In the genomic region with DNA sequence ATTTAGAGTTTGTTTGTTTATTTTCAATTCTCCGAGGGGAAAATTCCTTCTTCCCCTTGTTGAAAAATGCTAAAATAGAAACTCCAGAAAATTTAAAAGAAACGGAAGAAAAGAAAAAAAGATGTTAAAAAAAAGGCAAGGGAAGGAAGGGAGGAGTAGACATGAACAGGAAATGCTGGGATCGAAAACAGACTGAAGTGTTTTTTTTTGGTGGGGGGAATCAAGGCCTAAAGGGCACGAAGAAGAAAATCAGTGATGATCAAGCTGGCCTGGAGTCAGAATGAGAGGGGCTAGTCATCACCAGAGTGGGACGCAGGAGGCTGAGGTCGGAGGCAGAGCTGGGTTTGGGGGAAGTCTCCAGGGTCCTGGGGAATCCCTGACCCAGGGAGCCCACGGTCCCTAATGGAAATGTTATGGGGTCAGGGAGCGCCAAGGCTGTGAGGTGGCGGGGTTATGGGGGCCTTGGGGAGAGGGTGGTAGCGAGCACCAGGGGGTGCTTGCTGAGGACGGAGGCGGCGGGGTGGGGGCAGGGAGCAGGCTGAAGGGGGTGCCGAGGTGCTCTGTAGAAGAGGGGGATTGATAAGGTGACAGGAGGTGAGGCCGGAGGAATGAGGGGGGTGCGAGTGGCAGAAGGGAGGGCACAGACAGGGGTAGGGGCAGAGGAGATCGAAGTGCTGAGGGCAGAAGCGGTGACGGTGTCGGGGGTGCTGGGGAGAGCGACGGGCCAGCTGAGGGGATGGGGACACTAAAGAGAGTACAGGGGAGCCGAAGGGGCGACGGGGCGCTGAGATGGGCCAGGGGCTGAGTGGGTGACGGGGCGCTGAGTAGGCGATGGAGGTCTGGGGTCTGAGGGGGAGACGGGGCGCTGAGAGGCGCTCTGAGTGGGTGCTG, we compare ENCODE assay signal across 8 cellular contexts. TPM values are rescaled to one million over a fixed set of nuclear protein-coding genes. Genes with fewer than 3 reads are reported as not detected.
DNase-seq lines count a peak whose midpoint lies in the region; FAIRE-seq and TF ChIP-seq lines count a peak whose summit lies in the region.

No MANE protein-coding gene starts in this region.

- H2AK5ac ChIP-seq in H1 (ENCODE audit: low read depth, low read length) = no peak overlapping the region

- H2BK20ac ChIP-seq in H1 (ENCODE audit: low read length) = no peak overlapping the region

- H4K5ac ChIP-seq in H1 (ENCODE audit: insufficient read length, low read depth, low read length) = no peak overlapping the region

- H3K4me1 ChIP-seq in H1 (replicated peaks in 1 of 4; ENCODE audit: control insufficient read depth in 3 of 4, insufficient read depth in 4 of 4, low read length in 3 of 4) (peaks cover 0 to 2% (median 2%) of the 10 kb centered on the region in 4 experiments; a peak in 2 of 7 replicates), muscle layer of duodenum (ENCODE audit: control insufficient read depth in 1 of 2, insufficient read depth in 2 of 2, low read length in 2 of 2) (peaks cover 28 to 39% of the 10 kb centered on the region in 2 donors), subcutaneous abdominal adipose tissue (ENCODE audit: control insufficient read depth in 5 of 5, insufficient read depth in 5 of 5, low read length in 5 of 5) (peaks cover 12 to 74% (median 56%) of the 10 kb centered on the region in 5 donors)

- H3K9me3 ChIP-seq in H1 (ENCODE audit: insufficient read depth in 2 of 2, low read depth in 1 of 2, low read length in 1 of 2) (no peaks in the 10 kb centered on the region), muscle layer of duodenum (ENCODE audit: control insufficient read depth in 1 of 2, low read length in 2 of 2) (peaks cover 0 to 21% of the 10 kb centered on the region in 2 donors), subcutaneous abdominal adipose tissue (ENCODE audit: control insufficient read depth in 5 of 5, low read length in 5 of 5) (peaks cover 0 to 19% (median 10%) of the 10 kb centered on the region in 5 donors)

- POLR2A ChIA-PET in H1 (lab: Charles Lee; ENCODE audit: partially characterized antibody) = interaction anchor here (0.6 to 18.5 kb wide), 36 partner anchors 8 to 938 kb away, joined by 3 to 1132 read pairs (median 3); a partner anchor contains a TSS

- peak overlapping the region; percentile 19; the same call in 1 of the 2 replicates for H2BK5ac ChIP-seq in H1 (ENCODE audit: low read depth, low read length)

- no peaks in the 10 kb centered on the region for H3K27me3 Mint-ChIP-seq in activated CD4-positive, alpha-beta T cell treated with anti-CD3 and anti-CD28 coated beads, Interleukin-2, amount 10 ng/mL, durations not matched to agents 24 days and 14 days

- no peak overlapping the region for H4K8ac ChIP-seq in H1 (ENCODE audit: extremely low read depth, insufficient read depth, low read length)

- H3K4me3 Mint-ChIP-seq in activated CD4-positive, alpha-beta T cell treated with anti-CD3 and anti-CD28 coated beads, Interleukin-2, amount 10 ng/mL, durations not matched to agents 24 days and 14 days = peak overlapping the region; percentile 99

- peak overlapping the region; percentile 34 for H4K91ac ChIP-seq in H1 (replicated peaks; ENCODE audit: insufficient read length, low read length)

- no peak overlapping the region for H2BK12ac ChIP-seq in H1 (ENCODE audit: low read depth, low read length)

- H3K27ac ChIP-seq in H1 (ENCODE audit: low read depth, low read length) (no peak overlapping the region), muscle layer of duodenum (ENCODE audit: low read length) (peak overlapping the region; percentile 88), subcutaneous abdominal adipose tissue (ENCODE audit: low read depth, low read length) (peak overlapping the region; percentile 97)

- no peak for TF ChIP-seq CTCF in H1 (IDR thresholded peaks at IDR 0.05; ENCODE audit: control extremely low read depth in 1 of 3, insufficient read depth in 1 of 3, low read depth in 1 of 3, low read length in 3 of 3)

- H3K18ac ChIP-seq in H1 (ENCODE audit: extremely low read depth, low read length) = no peak overlapping the region

- H3K4me1 Mint-ChIP-seq in activated CD4-positive, alpha-beta T cell treated with anti-CD3 and anti-CD28 coated beads, Interleukin-2, amount 10 ng/mL, durations not matched to agents 24 days and 14 days = peaks cover 47% of the 10 kb centered on the region

- peaks cover 31 to 51% (median 41%) of the 10 kb centered on the region in 4 experiments for H3K36me3 ChIP-seq in H1 (ENCODE audit: control insufficient read depth in 2 of 4, insufficient read depth in 4 of 4, low read length in 3 of 4)
- H3K36me3 ChIP-seq in muscle layer of duodenum (ENCODE audit: control insufficient read depth in 1 of 2, insufficient read depth in 2 of 2, low read length in 2 of 2) = peaks cover 34 to 36% of the 10 kb centered on the region in 2 donors
- peaks cover 32 to 46% (median 43%) of the 10 kb centered on the region in 5 donors for H3K36me3 ChIP-seq in subcutaneous abdominal adipose tissue (ENCODE audit: control insufficient read depth in 5 of 5, insufficient read depth in 5 of 5, low read length in 5 of 5)

- peak overlapping the region; percentile 99 for H3K27ac Mint-ChIP-seq in activated CD4-positive, alpha-beta T cell treated with anti-CD3 and anti-CD28 coated beads, Interleukin-2, amount 10 ng/mL, durations not matched to agents 24 days and 14 days

- peaks cover 21 to 28% of the 10 kb centered on the region in 2 experiments for H4K20me1 ChIP-seq in H1 (replicated peaks in 1 of 2; ENCODE audit: control insufficient read depth in 1 of 2, insufficient read depth in 2 of 2, low read length in 2 of 2)

- FAIRE-seq in H1 (lab: Jason Lieb, UNC) = no peak

- H3K23me2 ChIP-seq in H1 (ENCODE audit: low read depth, low read length) = peaks cover 23% of the 10 kb centered on the region

- H3K4me3 ChIP-seq in H1 (ENCODE audit: extremely low read depth in 1 of 4, insufficient read depth in 2 of 4, low read depth in 3 of 4, low read length in 4 of 4) (peak overlapping the region; percentile 73 to 97 (median 92)), muscle layer of duodenum (ENCODE audit: low read depth in 1 of 2, low read length in 2 of 2) (peak overlapping the region; percentile 80 to 97), subcutaneous abdominal adipose tissue (ENCODE audit: low read depth in 1 of 5, low read length in 5 of 5) (peak overlapping the region; percentile 81 to 99 (median 91))

- H3K9ac ChIP-seq in H1 (replicated peaks in 1 of 4; ENCODE audit: extremely low read depth in 1 of 4, low read depth in 3 of 4, low read length in 3 of 4) = peak overlapping the region in 2 of 4 experiments; percentile 10 to 22; a peak in 4 of 7 replicates
- H3K9ac ChIP-seq in subcutaneous abdominal adipose tissue (ENCODE audit: low read length in 5 of 5) = peak overlapping the region; percentile 75 to 97 (median 95)

- H3K9me3 Mint-ChIP-seq in activated CD4-positive, alpha-beta T cell treated with anti-CD3 and anti-CD28 coated beads, Interleukin-2, amount 10 ng/mL, durations not matched to agents 24 days and 14 days = peaks cover 13% of the 10 kb centered on the region

- intact Hi-C loops in activated CD4-positive, alpha-beta T cell treated with anti-CD3 and anti-CD28 coated beads, Interleukin-2, amount 10 ng/mL, durations not matched to agents 24 days and 14 days (cut with micrococcal nuclease) = loop anchor here (1.0 to 5.0 kb wide), 7 partner anchors 33 to 1655 kb away; a partner anchor contains a TSS

- H3K27me3 ChIP-seq in H1 (replicated peaks in 1 of 4; ENCODE audit: control insufficient read depth in 3 of 4, extremely low read depth in 1 of 4, insufficient read depth in 3 of 4, low read length in 3 of 4) (peaks cover 0 to 1% (median 0%) of the 10 kb centered on the region in 4 experiments; a peak in 1 of 7 replicates), muscle layer of duodenum (ENCODE audit: low read depth, low read length) (no peaks in the 10 kb centered on the region), subcutaneous abdominal adipose tissue (ENCODE audit: control insufficient read depth in 5 of 5, insufficient read depth in 4 of 5, low read length in 5 of 5) (peaks cover 0 to 3% (median 0%) of the 10 kb centered on the region in 5 donors)

- no peak overlapping the region for H2BK120ac ChIP-seq in H1 (replicated peaks; ENCODE audit: low read depth, low read length)

- DNase-seq in NCI-H82 (lab: John Stamatoyannopoulos, UW) (peak; percentile 58), NCI-H82 treated with DMSO at 0.1 percent for 48 hours (lab: John Stamatoyannopoulos, UW; ENCODE audit: unreplicated experiment) (no peak), H1 (ENCODE audit: low read depth in 1 of 2, low spot score in 2 of 2) (no peak), NCI-H2196 (lab: John Stamatoyannopoulos, UW; ENCODE audit: unreplicated experiment) (no peak), KG1 (lab: John Stamatoyannopoulos, UW) (no peak)
- peak; percentile 79 for DNase-seq in activated CD4-positive, alpha-beta T cell treated with anti-CD3 and anti-CD28 coated beads, Interleukin-2, amount 10 ng/mL, durations not matched to agents 24 days and 14 days

- TF ChIP-seq RAD21 in H1 (IDR thresholded peaks at IDR 0.05 in 1 of 2, conservative IDR thresholded peaks at IDR 0.05 in 1 of 2; ENCODE audit: low read depth in 2 of 2, low read length in 2 of 2) = no peak

- H3K36me3 Mint-ChIP-seq in activated CD4-positive, alpha-beta T cell treated with anti-CD3 and anti-CD28 coated beads, Interleukin-2, amount 10 ng/mL, durations not matched to agents 24 days and 14 days (ENCODE audit: low read depth) = peaks cover 79% of the 10 kb centered on the region

- peak overlapping the region; percentile 89 to 97 for H3K4me2 ChIP-seq in H1 (ENCODE audit: insufficient read depth in 1 of 2, low read depth in 2 of 2, low read length in 2 of 2)

- H3K4ac ChIP-seq in H1 (replicated peaks; ENCODE audit: insufficient read length, low read depth, low read length) = no peak overlapping the region

- H3K79me2 ChIP-seq in H1 (ENCODE audit: control insufficient read depth in 1 of 2, insufficient read depth in 2 of 2, low read length in 2 of 2) = peaks cover 33 to 61% of the 10 kb centered on the region in 2 experiments

- peak overlapping the region; percentile 33 for H3K56ac ChIP-seq in H1 (replicated peaks; ENCODE audit: insufficient read length, low read depth, low read length)

- no peak overlapping the region for H2BK15ac ChIP-seq in H1 (ENCODE audit: low read length)

- WGBS in H1 (ENCODE audit: extremely low coverage in 1 of 2, insufficient coverage in 1 of 2, insufficient read length in 1 of 2, insufficient replicate concordance in 2 of 2, low coverage in 1 of 2, low lambda C conversion rate in 2 of 2, missing lambda C conversion rate in 1 of 2), 2 experiments = 12% methylated on average over 14 of the region's 32 CpGs; no CpG with 5 or more reads in 1 of the 2 experiments

- peaks cover 3% of the 10 kb centered on the region for H3K79me1 ChIP-seq in H1 (ENCODE audit: low read depth, low read length)

- no peak for TF ChIP-seq EP300 in H1 (IDR thresholded peaks at IDR 0.05; ENCODE audit: borderline replicate concordance in 1 of 2, low read depth in 2 of 2, low read length in 2 of 2)

- no peak for TF ChIP-seq POLR2A in H1 (IDR thresholded peaks at IDR 0.05; ENCODE audit: control extremely low read depth in 1 of 2, low read depth in 2 of 2, low read length in 2 of 2)

- H2AFZ ChIP-seq in H1 (ENCODE audit: low read length) = no peak overlapping the region

- H3K14ac ChIP-seq in H1 (ENCODE audit: insufficient read length) = no peak overlapping the region

- CTCF ChIA-PET in H1 (lab: Charles Lee; ENCODE audit: partially characterized antibody) = interaction anchor here (0.8 to 1.8 kb wide), 4 partner anchors 31 to 46 kb away, joined by 3 to 8 read pairs (median 5); no protein-coding TSS in a partner anchor

- no peak overlapping the region for H3K23ac ChIP-seq in H1 (ENCODE audit: insufficient read length)

RNA-seq across cellular contexts. Expression of a gene that starts 0.7 kb away (rescaled TPM):
- total RNA-seq in activated CD4-positive, alpha-beta T cell treated with anti-CD3 and anti-CD28 coated beads, Interleukin-2, amount 10 ng/mL, durations not matched to agents 24 days and 14 days = 61.2 and 61.5 TPM in 2 replicates
- total RNA-seq in H1 (2021; fragmentation: NEBNext Ultra II Directional; extraction: Animal tissue kit (Norgen Biotek cat#: 25700)) = 11.3 and 13.0 TPM in 2 replicates
- polyA plus RNA-seq in H1 (2011; rRNA removed) = 3.1 and 3.4 TPM in 2 replicates
- polyA plus RNA-seq in H1 (2011; cell fraction: cytosol; rRNA removed) = 3.0 TPM
- polyA plus RNA-seq in H1 (2011; cell fraction: nucleus; rRNA removed) = 4.0 TPM
- polyA plus RNA-seq in H1 (2012, experiment 1 of 2) = 6.4 to 8.0 TPM (median 7.3 TPM) in 4 replicates
- 1.5 TPM for polyA plus RNA-seq in H1 (2012, experiment 2 of 2)
- polyA plus RNA-seq in H1 (2013, experiment 1 of 2) = 5.6 TPM
- 5.2 TPM for polyA plus RNA-seq in H1 (2013, experiment 2 of 2)
- 9.0 and 12.8 TPM in 2 replicates for polyA minus RNA-seq in H1 (2011; rRNA and poly(A)+ RNA removed)
- 5.4 TPM for polyA minus RNA-seq in H1 (2011; cell fraction: cytosol; rRNA and poly(A)+ RNA removed)
- 7.1 TPM for polyA minus RNA-seq in H1 (2011; cell fraction: nucleus; rRNA and poly(A)+ RNA removed)

RNA-seq across cellular contexts. Expression of a gene that starts 57.9 kb away (rescaled TPM):
- total RNA-seq in activated CD4-positive, alpha-beta T cell treated with anti-CD3 and anti-CD28 coated beads, Interleukin-2, amount 10 ng/mL, durations not matched to agents 24 days and 14 days = 56.5 and 56.9 TPM in 2 replicates
- total RNA-seq in H1 (2021; fragmentation: NEBNext Ultra II Directional; extraction: Animal tissue kit (Norgen Biotek cat#: 25700)) = 49.3 and 51.0 TPM in 2 replicates
- 42.7 and 86.3 TPM in 2 replicates for polyA plus RNA-seq in H1 (2011; rRNA removed)
- polyA plus RNA-seq in H1 (2011; cell fraction: cytosol; rRNA removed) = 53.3 TPM
- 69.1 TPM for polyA plus RNA-seq in H1 (2011; cell fraction: nucleus; rRNA removed)
- 49.3 to 58.1 TPM (median 52.1 TPM) in 4 replicates for polyA plus RNA-seq in H1 (2012, experiment 1 of 2)
- 11.9 TPM for polyA plus RNA-seq in H1 (2012, experiment 2 of 2)
- polyA plus RNA-seq in H1 (2013, experiment 1 of 2) = 54.3 TPM
- polyA plus RNA-seq in H1 (2013, experiment 2 of 2) = 52.4 TPM
- polyA minus RNA-seq in H1 (2011; rRNA and poly(A)+ RNA removed) = 31.4 and 37.4 TPM in 2 replicates
- 28.9 TPM for polyA minus RNA-seq in H1 (2011; cell fraction: cytosol; rRNA and poly(A)+ RNA removed)
- 30.0 TPM for polyA minus RNA-seq in H1 (2011; cell fraction: nucleus; rRNA and poly(A)+ RNA removed)

Comparison
In these comparisons a context has a peak if more than half of its experiments do, and no peak if none do; other contexts are left out.
1. DNase-seq: peak in NCI-H82 (single experiment) and activated CD4-positive, alpha-beta T cell treated with anti-CD3 and anti-CD28 coated beads, Interleukin-2, amount 10 ng/mL, durations not matched to agents 24 days and 14 days (single experiment); none in NCI-H82 treated with DMSO at 0.1 percent for 48 hours (single experiment), H1 (0 of 2), NCI-H2196 (single experiment) and KG1 (single experiment).
2. Peak in every context shown above with its lines, with median percentiles within 50 percentile points of each other: H3K4me3 ChIP-seq.